8 cellular contexts compared by ENCODE assay signal in genomic region chr18:79797518-79798345, GRCh38. TPM values are rescaled to one million over a fixed set of nuclear protein-coding genes. Genes with fewer than 3 reads are reported as not detected.
DNase-seq lines count a peak whose midpoint lies in the region; ATAC-seq lines count a peak whose summit lies in the region.

Gene KCNG2, plus strand, starts transcription at chr18:79797938. Its CDS starts 65,730 bp downstream, at chr18:79863668.

- no peaks in the 10 kb centered on the region for H3K9me3 Mint-ChIP-seq in activated T-helper 17 cell treated with anti-CD3 and anti-CD28 coated beads, Interleukin-2, amount 50 U/mL, for 72 hours

- H3K27ac Mint-ChIP-seq in activated T-helper 17 cell treated with anti-CD3 and anti-CD28 coated beads, Interleukin-2, amount 50 U/mL, for 72 hours = no peak within 1 kb of the TSS

- H3K4me3 Mint-ChIP-seq in activated T-helper 17 cell treated with anti-CD3 and anti-CD28 coated beads, Interleukin-2, amount 50 U/mL, for 72 hours = peak within 1 kb of the TSS; percentile 48

- no peaks in the 10 kb centered on the region for H3K36me3 ChIP-seq in iPS DF 6.9 (ENCODE audit: control insufficient read depth, insufficient read depth, low read length)

- H3K4me1 ChIP-seq in iPS DF 6.9 (ENCODE audit: control insufficient read depth, insufficient read depth, low read length) = no peaks in the 10 kb centered on the region; the same call in 1 of the 2 replicates

- peaks cover 32% of the 10 kb centered on the region for H3K27me3 Mint-ChIP-seq in activated T-helper 17 cell treated with anti-CD3 and anti-CD28 coated beads, Interleukin-2, amount 50 U/mL, for 72 hours

- WGBS in iPS DF 6.9 (ENCODE audit: insufficient coverage, insufficient read length) = no CpG with 5 or more reads among the region's 92 CpGs

- H3K9me3 ChIP-seq in iPS DF 6.9 (ENCODE audit: control insufficient read depth, insufficient read depth, low read length) = no peaks in the 10 kb centered on the region

- no peak within 1 kb of the TSS for H3K27ac ChIP-seq in iPS DF 6.9 (ENCODE audit: low read length)

- ATAC-seq in activated T-helper 17 cell treated with anti-CD3 and anti-CD28 coated beads, Interleukin-2, amount 50 U/mL, for 72 hours (replicated peaks) = peak; percentile 21
- ATAC-seq in stimulated activated naive CD8-positive, alpha-beta T cell treated with anti-CD3 and anti-CD28 coated beads, Interleukin-15, Interleukin-2, amounts not matched to agents 100 U/mL and 50 U/mL, for 24 hours = peak; percentile 37
- ATAC-seq in GM21825 (IDR thresholded peaks at IDR 0.05; ENCODE audit: unreplicated experiment) (no peak), HG02840 (IDR thresholded peaks at IDR 0.05; ENCODE audit: low FRiP score, unreplicated experiment) (no peak)

- H3K4me1 Mint-ChIP-seq in activated T-helper 17 cell treated with anti-CD3 and anti-CD28 coated beads, Interleukin-2, amount 50 U/mL, for 72 hours = peaks cover 6% of the 10 kb centered on the region

- peaks cover 5% of the 10 kb centered on the region for H3K36me3 Mint-ChIP-seq in activated T-helper 17 cell treated with anti-CD3 and anti-CD28 coated beads, Interleukin-2, amount 50 U/mL, for 72 hours (ENCODE audit: low read depth)

- H3K4me3 ChIP-seq in iPS DF 6.9 (ENCODE audit: low read length) = peak within 1 kb of the TSS; percentile 29

- DNase-seq in AG08395 (ENCODE audit: low spot score) (peak; percentile 32), GM19238 (ENCODE audit: insufficient read length, low spot score) (peak; percentile 67), iPS DF 6.9 (ENCODE audit: low read depth, low spot score) (no peak), DMS79 treated with DMSO at 0.1 percent for 48 hours (lab: John Stamatoyannopoulos, UW) (no peak)
- peak; percentile 56 for DNase-seq in stimulated activated naive CD8-positive, alpha-beta T cell treated with anti-CD3 and anti-CD28 coated beads, Interleukin-15, Interleukin-2, amounts not matched to agents 100 U/mL and 50 U/mL, for 24 hours

- peaks cover 26% of the 10 kb centered on the region; the same call in 1 of the 2 replicates for H3K27me3 ChIP-seq in iPS DF 6.9 (ENCODE audit: control insufficient read depth, insufficient read depth, low read length)

RNA-seq across cellular contexts. Expression of gene KCNG2, which starts in this region (rescaled TPM):
- not detected for total RNA-seq in activated T-helper 17 cell treated with anti-CD3 and anti-CD28 coated beads, Interleukin-2, amount 50 U/mL, for 72 hours

Comparison
In these comparisons a context has a peak if more than half of its experiments do, and no peak if none do; other contexts are left out.
1. Peak in ATAC-seq in activated T-helper 17 cell treated with anti-CD3 and anti-CD28 coated beads, Interleukin-2, amount 50 U/mL, for 72 hours; RNA of the gene not detected or under 1 TPM.
2. DNase-seq: peak in AG08395 (single experiment), GM19238 (single experiment) and stimulated activated naive CD8-positive, alpha-beta T cell treated with anti-CD3 and anti-CD28 coated beads, Interleukin-15, Interleukin-2, amounts not matched to agents 100 U/mL and 50 U/mL, for 24 hours (single experiment); none in iPS DF 6.9 (single experiment) and DMS79 treated with DMSO at 0.1 percent for 48 hours (single experiment).